ENCODE assay signal across 9 cellular contexts in genomic region chr11:82229346-82229745, GRCh38.
DNase-seq lines count a peak whose midpoint lies in the region; ATAC-seq and TF ChIP-seq lines count a peak whose summit lies in the region.
"Had no signal": no experiment of that assay in that cellular context is flagged by ENCODE, and none has a peak within 500 bp of the region (broad histone marks: within the 10 kb centered on the region; RNA-seq: fewer than 3 reads in every experiment).

No MANE protein-coding gene starts in this region.

- DNase-seq in germinal center (ENCODE audit: low spot score) (peak; percentile 3), anterior cingulate cortex (lab: John Stamatoyannopoulos, UW) (no peak), putamen (ENCODE audit: low spot score) (no peak), mucosa of gallbladder (ENCODE audit: low spot score) (no peak)
- DNase-seq in activated CD4-positive, alpha-beta T cell treated with anti-CD3 and anti-CD28 coated beads for 1 hour = no peak

- no peaks in the 10 kb centered on the region for H3K27me3 ChIP-seq in OCI-LY1 (ENCODE audit: insufficient read depth, low read length)

- no peak overlapping the region for H3K4me3 ChIP-seq in OCI-LY1 (ENCODE audit: low read depth, low read length, poor library complexity, severe bottlenecking)
- H3K4me3 ChIP-seq: K562 had no signal

- no peaks in the 10 kb centered on the region for H3K4me1 ChIP-seq in OCI-LY1 (ENCODE audit: insufficient read depth, low read length, severe bottlenecking)

- no peaks in the 10 kb centered on the region for H3F3A ChIP-seq in OCI-LY1 (ENCODE audit: insufficient read depth, low read length)

- no peaks in the 10 kb centered on the region for H3K36me3 ChIP-seq in OCI-LY1 (ENCODE audit: insufficient read depth, low read length)

- H3K4me2 ChIP-seq in OCI-LY1 (ENCODE audit: low read length) = no peak overlapping the region

- no peaks in the 10 kb centered on the region for H3K79me2 ChIP-seq in OCI-LY1 (ENCODE audit: insufficient read depth, low read length)

- no peak overlapping the region for H2AFZ ChIP-seq in OCI-LY1 (ENCODE audit: low read length)

- no peak overlapping the region for H3K27ac ChIP-seq in OCI-LY1 (ENCODE audit: low read depth, low read length, poor library complexity, severe bottlenecking)

- peak; percentile 58 for ATAC-seq in HG02642 (IDR thresholded peaks at IDR 0.05; ENCODE audit: poor library complexity, unreplicated experiment)
- ATAC-seq: K562 had no signal

- no peaks in the 10 kb centered on the region for H4K20me1 ChIP-seq in OCI-LY1 (ENCODE audit: insufficient read depth, low read length)

- TF ChIP-seq CTCF in GM12873 (IDR thresholded peaks at IDR 0.05; ENCODE audit: insufficient read depth, low read depth, low read length, missing control alignments) = peak; percentile 43
- TF ChIP-seq CTCF in OCI-LY1 (IDR thresholded peaks at IDR 0.05; ENCODE audit: low read length) = peak; percentile 48

- no peak overlapping the region for H3K9ac ChIP-seq in OCI-LY1 (ENCODE audit: low read length)

- H3K9me3 ChIP-seq in OCI-LY1 (ENCODE audit: low read length) = no peaks in the 10 kb centered on the region

- H3K9me2 ChIP-seq in OCI-LY1 (ENCODE audit: low read depth, low read length) = no peaks in the 10 kb centered on the region
